1 cellular context compared by ENCODE assay signal in genomic region chr10:5433182-5433581, GRCh38.
TF ChIP-seq lines count a peak whose summit lies in the region.

No MANE protein-coding gene starts in this region.

TF ChIP-seq in WTC11, 78 proteins besides CTCF, POLR2A, EP300 and RAD21:
- no peak for TF ChIP-seq ZNF532 (CRISPR knock-in tag; IDR thresholded peaks at IDR 0.05; ENCODE audit: borderline replicate concordance)
- no peak for TF ChIP-seq NR2C2 (CRISPR knock-in tag; IDR thresholded peaks at IDR 0.05)
- no peak for TF ChIP-seq ZNF671 (CRISPR knock-in tag; IDR thresholded peaks at IDR 0.05)
- no peak for TF ChIP-seq GABPB1 (CRISPR knock-in tag; IDR thresholded peaks at IDR 0.05)
- no peak for TF ChIP-seq ZNF423 (CRISPR knock-in tag; IDR thresholded peaks at IDR 0.05)
- no peak for TF ChIP-seq ZNF263 (CRISPR knock-in tag; IDR thresholded peaks at IDR 0.05; ENCODE audit: low read depth)
- TF ChIP-seq ZNF219 (CRISPR knock-in tag; IDR thresholded peaks at IDR 0.05; ENCODE audit: borderline replicate concordance): no peak
- no peak for TF ChIP-seq ATF2 (CRISPR knock-in tag; IDR thresholded peaks at IDR 0.05; ENCODE audit: borderline replicate concordance, low read depth)
- no peak for TF ChIP-seq USF1 (CRISPR knock-in tag; IDR thresholded peaks at IDR 0.05)
- TF ChIP-seq CBFB (CRISPR knock-in tag; IDR thresholded peaks at IDR 0.05; ENCODE audit: low read depth): no peak
- no peak for TF ChIP-seq PRRX2 (CRISPR knock-in tag; IDR thresholded peaks at IDR 0.05)
- TF ChIP-seq ZNF512 (CRISPR knock-in tag; IDR thresholded peaks at IDR 0.05; ENCODE audit: borderline replicate concordance): no peak
- TF ChIP-seq MAX (CRISPR knock-in tag; IDR thresholded peaks at IDR 0.05): no peak
- no peak for TF ChIP-seq ZNF138 (CRISPR knock-in tag; conservative IDR thresholded peaks at IDR 0.05)
